ENCODE assay signal across 2 cellular contexts in the genomic region with DNA sequence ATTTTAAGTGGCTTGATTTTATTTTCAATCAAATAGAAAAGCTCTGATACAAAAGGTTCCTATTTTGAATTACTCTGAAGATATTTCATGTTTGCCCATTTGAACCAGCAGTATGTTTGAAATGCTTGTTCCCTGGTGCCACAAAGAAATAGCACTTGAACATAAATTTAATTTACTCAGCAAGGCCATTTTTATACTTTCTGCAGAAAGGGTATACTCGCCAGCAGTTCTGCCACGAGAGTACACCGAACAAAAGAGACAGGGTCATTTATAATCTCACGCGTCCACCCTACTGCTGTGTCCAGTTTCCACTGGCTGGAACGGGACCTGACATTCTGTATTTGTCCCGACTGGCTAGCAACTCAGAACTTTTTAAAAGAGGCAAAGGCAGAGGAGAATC.
TF ChIP-seq lines count a peak whose summit lies in the region.

No MANE protein-coding gene starts in this region.

TF ChIP-seq in HEK293, 187 proteins besides CTCF, POLR2A, EP300 and RAD21:
- TF ChIP-seq SETDB1 (IDR thresholded peaks at IDR 0.05; ENCODE audit: insufficient read length, low read length): peak; percentile 14

TF ChIP-seq in K562, 482 proteins besides CTCF, POLR2A, EP300 and RAD21:
- TF ChIP-seq CBX3 (IDR thresholded peaks at IDR 0.05; ENCODE audit: borderline replicate concordance in 1 of 2, low read length in 2 of 2) (peak in 1 of 2 experiments; percentile 81; a peak in 2 of 3 replicates), TRIM28 (IDR thresholded peaks at IDR 0.05) (peak; percentile 86)
- TF ChIP-seq, protein P1, sequence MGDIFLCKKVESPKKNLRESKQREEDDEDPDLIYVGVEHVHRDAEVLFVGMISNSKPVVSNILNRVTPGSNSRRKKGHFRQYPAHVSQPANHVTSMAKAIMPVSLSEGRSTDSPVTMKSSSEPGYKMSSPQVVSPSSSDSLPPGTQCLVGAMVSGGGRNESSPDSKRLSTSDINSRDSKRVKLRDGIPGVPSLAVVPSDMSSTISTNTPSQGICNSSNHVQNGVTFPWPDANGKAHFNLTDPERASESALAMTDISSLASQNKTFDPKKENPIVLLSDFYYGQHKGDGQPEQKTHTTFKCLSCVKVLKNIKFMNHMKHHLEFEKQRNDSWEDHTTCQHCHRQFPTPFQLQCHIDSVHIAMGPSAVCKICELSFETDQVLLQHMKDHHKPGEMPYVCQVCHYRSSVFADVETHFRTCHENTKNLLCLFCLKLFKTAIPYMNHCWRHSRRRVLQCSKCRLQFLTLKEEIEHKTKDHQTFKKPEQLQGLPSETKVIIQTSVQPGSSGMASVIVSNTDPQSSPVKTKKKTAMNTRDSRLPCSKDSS (IDR thresholded peaks at IDR 0.05; ENCODE audit: low read depth, partially characterized antibody): peak; percentile 79
